ENCODE assay signal across 9 cellular contexts in the genomic region with DNA sequence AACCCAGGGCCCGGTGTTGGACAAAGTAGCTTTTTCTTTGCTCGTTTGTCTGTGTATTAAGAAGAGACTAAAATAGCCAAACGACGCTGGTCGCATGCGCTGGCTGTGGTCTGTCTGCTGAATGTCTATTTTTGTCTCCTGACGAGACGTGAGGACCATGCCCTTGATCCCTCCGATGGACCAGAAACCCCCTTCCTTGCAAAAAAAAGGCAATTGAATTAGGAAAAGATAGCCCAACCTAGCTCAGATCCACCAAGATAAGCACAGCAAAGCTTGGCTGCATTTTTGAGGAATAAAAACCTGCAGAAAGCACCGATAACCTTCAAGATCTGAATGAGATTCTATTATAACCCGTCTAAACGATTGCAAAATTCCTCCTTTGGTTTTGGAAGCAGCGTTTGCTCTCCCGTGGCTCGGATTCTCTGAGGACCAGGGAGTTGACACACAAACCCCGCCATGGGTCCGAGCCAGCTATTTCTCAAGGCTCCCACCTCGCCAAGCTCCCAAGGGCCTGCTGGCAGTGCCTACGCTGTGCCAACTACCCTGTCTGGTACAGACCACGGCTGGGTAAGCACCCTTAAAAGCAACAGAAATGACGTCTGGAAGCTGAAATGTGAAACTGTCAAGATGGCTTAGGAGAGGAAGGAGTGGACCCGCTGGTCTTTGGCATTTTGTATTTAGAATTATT. TPM values are rescaled to one million over a fixed set of nuclear protein-coding genes. Genes with fewer than 3 reads are reported as not detected.
DNase-seq lines count a peak whose midpoint lies in the region; ATAC-seq and TF ChIP-seq lines count a peak whose summit lies in the region.
"Had no signal": no experiment of that assay in that cellular context is flagged by ENCODE, and none has a peak within 500 bp of the region (broad histone marks: within the 10 kb centered on the region; RNA-seq: fewer than 3 reads in every experiment).

No MANE protein-coding gene starts in this region.

- no peaks in the 10 kb centered on the region for H3K27me3 ChIP-seq in OCI-LY1 (ENCODE audit: insufficient read depth, low read length)
- no peaks in the 10 kb centered on the region for H3K27me3 ChIP-seq in CD4-positive, alpha-beta memory T cell (ENCODE audit: insufficient read depth, low read length)

- peak overlapping the region; percentile 56 for H3K4me2 ChIP-seq in OCI-LY1 (ENCODE audit: low read length)

- TF ChIP-seq CTCF in OCI-LY1 (IDR thresholded peaks at IDR 0.05; ENCODE audit: low read length) (no peak), fibroblast of the aortic adventitia (IDR thresholded peaks at IDR 0.05; ENCODE audit: insufficient read depth, low read length) (no peak)

- H3K79me2 ChIP-seq in OCI-LY1 (ENCODE audit: insufficient read depth, low read length) = no peaks in the 10 kb centered on the region

- no peak overlapping the region for H2AFZ ChIP-seq in OCI-LY1 (ENCODE audit: low read length)

- no peak overlapping the region for H3K4me3 Mint-ChIP-seq in CD4-positive, alpha-beta memory T cell

- no peaks in the 10 kb centered on the region for H3K36me3 ChIP-seq in OCI-LY1 (ENCODE audit: insufficient read depth, low read length)
- H3K36me3 ChIP-seq in CD4-positive, alpha-beta memory T cell (ENCODE audit: insufficient read depth, low read length) = no peaks in the 10 kb centered on the region

- H3K27ac ChIP-seq in OCI-LY1 (ENCODE audit: low read depth, low read length, poor library complexity, severe bottlenecking) = peak overlapping the region; percentile 91
- no peak overlapping the region for H3K27ac ChIP-seq in CD4-positive, alpha-beta memory T cell (ENCODE audit: low read depth, low read length)

- CTCF ChIA-PET in CD4-positive, alpha-beta memory T cell (lab: Charles Lee; ENCODE audit: partially characterized antibody) = no interaction called here

- peaks cover 0 to 3% (median under 1%) of the 10 kb centered on the region in 4 donors for H3K4me1 Mint-ChIP-seq in CD4-positive, alpha-beta memory T cell

- H3K4me3 ChIP-seq in OCI-LY1 (ENCODE audit: low read depth, low read length, poor library complexity, severe bottlenecking) (peak overlapping the region; percentile 18), fibroblast of the aortic adventitia (ENCODE audit: low read depth, low read length) (peak overlapping the region; percentile 18)
- no peak overlapping the region for H3K4me3 ChIP-seq in CD4-positive, alpha-beta memory T cell (ENCODE audit: low read length in 2 of 2)

- H3K4me1 ChIP-seq in OCI-LY1 (ENCODE audit: insufficient read depth, low read length, severe bottlenecking) = peaks cover 41% of the 10 kb centered on the region
- H3K4me1 ChIP-seq in CD4-positive, alpha-beta memory T cell (ENCODE audit: insufficient read depth, low read length) = no peaks in the 10 kb centered on the region

- no peaks in the 10 kb centered on the region for H3K9me3 ChIP-seq in OCI-LY1 (ENCODE audit: low read length)
- no peaks in the 10 kb centered on the region for H3K9me3 ChIP-seq in CD4-positive, alpha-beta memory T cell (ENCODE audit: control insufficient read depth in 1 of 2, low read length in 2 of 2)

- no peak overlapping the region for H3K27ac Mint-ChIP-seq in CD4-positive, alpha-beta memory T cell

- peaks cover 6% of the 10 kb centered on the region; the same call in 1 of the 2 replicates for H3F3A ChIP-seq in OCI-LY1 (ENCODE audit: insufficient read depth, low read length)

- H3K9ac ChIP-seq in OCI-LY1 (ENCODE audit: low read length) = peak overlapping the region; percentile 49; the same call in 1 of the 2 replicates

- no peaks in the 10 kb centered on the region for H4K20me1 ChIP-seq in OCI-LY1 (ENCODE audit: insufficient read depth, low read length)

- ATAC-seq in GM19455 (IDR thresholded peaks at IDR 0.05; ENCODE audit: unreplicated experiment) = no peak
- ATAC-seq in GM19324 (IDR thresholded peaks at IDR 0.05; ENCODE audit: low FRiP score, unreplicated experiment) = no peak

- H3K27me3 Mint-ChIP-seq in CD4-positive, alpha-beta memory T cell = peaks cover 0 to 2% of the 10 kb centered on the region in 2 donors

- peak; percentile 68 for DNase-seq in DMS153 treated with DMSO at 0.1 percent for 48 hours (lab: John Stamatoyannopoulos, UW; ENCODE audit: unreplicated experiment)
- DNase-seq in fibroblast of the aortic adventitia (ENCODE audit: low read depth) = peak; percentile 72
- peak; percentile 37 for DNase-seq in pons (ENCODE audit: low spot score)
- DNase-seq in CD4-positive, alpha-beta memory T cell = no peak
- DNase-seq in inferior parietal cortex (ENCODE audit: extremely low spot score) = no peak
- DNase-seq: NCI-H1436 treated with DMSO at 0.1 percent for 48 hours had no signal

- no peaks in the 10 kb centered on the region for H3K9me3 Mint-ChIP-seq in CD4-positive, alpha-beta memory T cell

- intact Hi-C loops in CD4-positive, alpha-beta memory T cell (cut with micrococcal nuclease) = no loop called here

- no peaks in the 10 kb centered on the region for H3K9me2 ChIP-seq in OCI-LY1 (ENCODE audit: low read depth, low read length)

- POLR2A ChIA-PET in CD4-positive, alpha-beta memory T cell (lab: Charles Lee; ENCODE audit: partially characterized antibody) = interaction anchor here (1.3 kb wide), 1 partner anchor 31 kb away, joined by 3 read pairs; no protein-coding TSS in a partner anchor

- no peaks in the 10 kb centered on the region for H3K36me3 Mint-ChIP-seq in CD4-positive, alpha-beta memory T cell

RNA-seq across cellular contexts. Expression of a gene that starts 17.7 kb away (rescaled TPM):
- total RNA-seq in fibroblast of the aortic adventitia (ENCODE audit: low replicate concordance) = 9.2 and 27.9 TPM in 2 replicates
- total RNA-seq in CD4-positive, alpha-beta memory T cell = 10 to 100 TPM; 10.3 to 12.0 TPM
- 1 to 10 TPM in 1 of 2 donors, under 1 TPM in 1; 0.14 to 1.3 TPM for polyA plus RNA-seq in CD4-positive, alpha-beta memory T cell

RNA-seq across cellular contexts. Expression of a gene that starts 55.3 kb away (rescaled TPM):
- 14.0 and 210 TPM in 2 replicates for total RNA-seq in fibroblast of the aortic adventitia (ENCODE audit: low replicate concordance)
- total RNA-seq in CD4-positive, alpha-beta memory T cell = 1 to 10 TPM; 8.2 to 9.4 TPM
- polyA plus RNA-seq in CD4-positive, alpha-beta memory T cell = 1 to 10 TPM in 1 of 2 donors, under 1 TPM in 1; 0.81 to 3.7 TPM

RNA-seq across cellular contexts. Expression of a gene that starts 58.7 kb away (rescaled TPM):
- 22.3 and 44.9 TPM in 2 replicates for total RNA-seq in fibroblast of the aortic adventitia (ENCODE audit: low replicate concordance)
- total RNA-seq in CD4-positive, alpha-beta memory T cell = 10 to 100 TPM; 37.0 to 41.4 TPM
- polyA plus RNA-seq in CD4-positive, alpha-beta memory T cell = 10 to 100 TPM; 24.2 to 42.4 TPM

Comparison
In these comparisons a context has a peak if more than half of its experiments do, and no peak if none do; other contexts are left out.
1. DNase-seq: peak in DMS153 treated with DMSO at 0.1 percent for 48 hours (single experiment), fibroblast of the aortic adventitia (single experiment) and pons (single experiment); none in CD4-positive, alpha-beta memory T cell (0 of 5) and inferior parietal cortex (single experiment).
2. H3K4me3 ChIP-seq: peak in OCI-LY1 (single experiment) and fibroblast of the aortic adventitia (single experiment); none in CD4-positive, alpha-beta memory T cell (0 of 2).